8 cellular contexts compared by ENCODE assay signal in genomic region chr15:22978691-22979068, GRCh38. TPM values are rescaled to one million over a fixed set of nuclear protein-coding genes. Genes with fewer than 3 reads are reported as not detected.
DNase-seq lines count a peak whose midpoint lies in the region; ATAC-seq and TF ChIP-seq lines count a peak whose summit lies in the region.
"Had no signal": no experiment of that assay in that cellular context is flagged by ENCODE, and none has a peak within 500 bp of the region (broad histone marks: within the 10 kb centered on the region; RNA-seq: fewer than 3 reads in every experiment).

No MANE protein-coding gene starts in this region.

- no peaks in the 10 kb centered on the region for H3F3A ChIP-seq in smooth muscle cell (ENCODE audit: low read depth)

- H3K4me1 Mint-ChIP-seq in T-helper 17 cell (peaks cover 16% of the 10 kb centered on the region), glutamatergic neuron (ENCODE audit: low read depth, unreplicated experiment) (peaks cover 5% of the 10 kb centered on the region)

- no peaks in the 10 kb centered on the region for H3K27me3 ChIP-seq in smooth muscle cell (ENCODE audit: low read depth)

- peak overlapping the region; percentile 90 for H3K27ac Mint-ChIP-seq in T-helper 17 cell
- peak overlapping the region; percentile 83 for H3K27ac Mint-ChIP-seq in glutamatergic neuron (ENCODE audit: unreplicated experiment)

- peaks cover 10% of the 10 kb centered on the region for H3K4me1 ChIP-seq in smooth muscle cell (ENCODE audit: low read depth)

- no peaks in the 10 kb centered on the region for H3K9me3 ChIP-seq in T-helper 17 cell (ENCODE audit: control insufficient read depth, low read length, poor library complexity, severe bottlenecking)
- no peaks in the 10 kb centered on the region for H3K9me3 ChIP-seq in smooth muscle cell (replicated peaks; ENCODE audit: low read depth)

- ATAC-seq in HG02973 (IDR thresholded peaks at IDR 0.05; ENCODE audit: unreplicated experiment) (peak; percentile 2), T-helper 17 cell (no peak), GM18519 (IDR thresholded peaks at IDR 0.05; ENCODE audit: low FRiP score, unreplicated experiment) (no peak)

- peak overlapping the region; percentile 88 for H3K4me2 ChIP-seq in smooth muscle cell

- TF ChIP-seq CTCF in glutamatergic neuron (IDR thresholded peaks at IDR 0.05; ENCODE audit: partially characterized antibody, unreplicated experiment), result no peak
- no peak for TF ChIP-seq CTCF in smooth muscle cell (IDR thresholded peaks at IDR 0.05; ENCODE audit: borderline replicate concordance, insufficient read depth, poor library complexity, severe bottlenecking)

- H3K79me2 ChIP-seq in smooth muscle cell (ENCODE audit: low read depth), result peaks cover 62% of the 10 kb centered on the region

- H3K4me3 Mint-ChIP-seq in T-helper 17 cell (peak overlapping the region; percentile 100), glutamatergic neuron (ENCODE audit: unreplicated experiment) (peak overlapping the region; percentile 100)

- WGBS in smooth muscle cell (ENCODE audit: low lambda C conversion rate), result 35% methylated on average over 7 of the region's 7 CpGs

- H3K27me3 Mint-ChIP-seq in T-helper 17 cell (peaks cover 6% of the 10 kb centered on the region), glutamatergic neuron (ENCODE audit: unreplicated experiment) (peaks cover 8% of the 10 kb centered on the region)

- peak overlapping the region; percentile 89 for H3K9ac ChIP-seq in smooth muscle cell (ENCODE audit: low read depth)

- peaks cover 61% of the 10 kb centered on the region for H4K20me1 ChIP-seq in smooth muscle cell (ENCODE audit: low read depth)

- H3K4me3 ChIP-seq in smooth muscle cell, result peak overlapping the region; percentile 95

- H3K27ac ChIP-seq in smooth muscle cell (ENCODE audit: low read depth), result no peak overlapping the region

- DNase-seq in T-helper 17 cell (no peak), glutamatergic neuron (no peak), smooth muscle cell (lab: John Stamatoyannopoulos, UW; ENCODE audit: unreplicated experiment) (no peak), SIG-M5 treated with dmso at 0.1 percent for 504 hours (lab: John Stamatoyannopoulos, UW; ENCODE audit: unreplicated experiment) (no peak), A172 (ENCODE audit: low spot score) (no peak)
- DNase-seq: NCI-H1436 treated with DMSO at 0.1 percent for 48 hours had no signal

- H2AFZ ChIP-seq in smooth muscle cell (ENCODE audit: low read depth), result no peak overlapping the region

- peaks cover 19% of the 10 kb centered on the region for H3K9me3 Mint-ChIP-seq in glutamatergic neuron (ENCODE audit: unreplicated experiment)

- peaks cover 4% of the 10 kb centered on the region for H3K36me3 Mint-ChIP-seq in T-helper 17 cell (ENCODE audit: low read depth)
- no peaks in the 10 kb centered on the region for H3K36me3 Mint-ChIP-seq in glutamatergic neuron (ENCODE audit: unreplicated experiment)

- no peaks in the 10 kb centered on the region for H3K36me3 ChIP-seq in smooth muscle cell (ENCODE audit: low read depth)

RNA-seq across cellular contexts. Expression of gene CYFIP1, which starts 1.5 kb away (rescaled TPM):
- total RNA-seq in T-helper 17 cell, result 10 to 100 TPM; 14.8 to 17.7 TPM
- 143 TPM for total RNA-seq in glutamatergic neuron (ENCODE audit: unreplicated experiment)
- 65.2 and 86.2 TPM in 2 replicates for total RNA-seq in smooth muscle cell
- 67.6 and 69.6 TPM in 2 replicates for polyA plus RNA-seq in smooth muscle cell
- total RNA-seq in A172 (2014; rRNA removed; shearing (Covaris generic)), result 78.1 and 81.4 TPM in 2 replicates
